ENCODE assay signal across 14 cellular contexts in the genomic region with DNA sequence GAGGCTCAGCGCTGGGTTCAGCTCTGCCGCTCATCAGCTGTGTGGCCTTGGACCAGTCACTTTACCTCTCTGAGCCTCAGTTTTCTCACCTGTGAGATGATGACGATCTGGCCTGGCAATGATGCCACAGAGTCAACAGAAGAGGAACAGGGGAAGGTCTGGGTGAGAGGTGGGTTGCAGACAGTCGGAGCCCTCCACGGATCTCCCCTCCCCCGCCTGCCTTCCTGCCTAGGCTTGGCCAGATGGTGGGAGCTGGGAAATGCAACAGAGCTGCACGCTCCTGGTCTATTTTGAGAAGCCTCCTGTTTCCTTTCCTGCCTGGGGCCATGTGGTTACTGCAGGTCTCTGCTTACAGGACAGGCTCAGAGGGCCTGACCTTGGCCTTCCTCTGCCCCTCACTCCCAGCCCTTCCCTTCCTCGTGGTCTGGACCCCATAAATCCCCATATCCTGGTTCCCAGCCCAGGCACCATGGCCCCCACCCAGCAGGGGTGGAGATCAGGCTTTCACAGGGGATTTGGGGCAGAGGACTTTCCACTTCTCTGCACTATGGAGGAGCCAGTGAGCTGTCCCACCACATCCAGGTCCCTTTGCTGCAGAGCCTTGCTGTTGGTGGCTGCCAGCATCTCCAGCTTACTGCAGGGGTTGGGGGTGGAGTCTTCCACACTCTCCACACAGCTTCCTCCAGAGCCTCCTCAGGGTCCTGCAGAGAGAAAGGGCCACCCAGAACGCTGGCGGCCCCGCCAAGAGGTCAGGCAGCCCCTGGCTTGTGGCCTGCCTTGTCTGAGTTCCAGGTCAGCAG. TPM values are rescaled to one million over a fixed set of nuclear protein-coding genes. Genes with fewer than 3 reads are reported as not detected.
A peak's percentile ranks its signal among the peaks of the same experiment; 100 is the strongest.
DNase-seq lines count a peak whose midpoint lies in the region; ATAC-seq and TF ChIP-seq lines count a peak whose summit lies in the region.
"Had no signal": no experiment of that assay in that cellular context is flagged by ENCODE, and none has a peak within 500 bp of the region (broad histone marks: within the 10 kb centered on the region; RNA-seq: fewer than 3 reads in every experiment).

No MANE protein-coding gene starts in this region.

- no peaks in the 10 kb centered on the region for H3K27me3 ChIP-seq in liver (ENCODE audit: control insufficient read depth in 4 of 4, insufficient read depth in 4 of 4, low read length in 3 of 4)
- no peaks in the 10 kb centered on the region for H3K27me3 ChIP-seq in thyroid gland

- H3K36me3 ChIP-seq in liver (ENCODE audit: control insufficient read depth in 4 of 4, insufficient read depth in 3 of 4, low read depth in 1 of 4, low read length in 3 of 4), result no peaks in the 10 kb centered on the region
- H3K36me3 ChIP-seq in thyroid gland, result no peaks in the 10 kb centered on the region

- intact Hi-C loops in thyroid gland (cut with DNase I), result no loop called here

- peak in 1 of 2 donors; percentile 24 for TF ChIP-seq RAD21 in liver (IDR thresholded peaks at IDR 0.05)

- no peak overlapping the region for H3K9ac ChIP-seq in liver (ENCODE audit: low read depth in 1 of 2, low read length in 2 of 2)

- H3K27ac ChIP-seq in coronary artery, result peak overlapping the region; percentile 77 to 81
- H3K27ac ChIP-seq in liver (ENCODE audit: low read depth in 1 of 2, low read length in 2 of 2), result peak overlapping the region; percentile 63 to 81
- H3K27ac ChIP-seq in thyroid gland, result peak overlapping the region; percentile 32 to 74 (median 41)

- TF ChIP-seq CTCF in coronary artery (IDR thresholded peaks at IDR 0.05) (no peak), liver (IDR thresholded peaks at IDR 0.05; ENCODE audit: low read depth, low read length, missing input control) (no peak), thyroid gland (IDR thresholded peaks at IDR 0.05) (no peak)

- no peak for TF ChIP-seq POLR2A in thyroid gland (IDR thresholded peaks at IDR 0.05)

- DNase-seq in NCI-H2171 treated with DMSO at 0.1 percent for 48 hours (lab: John Stamatoyannopoulos, UW) (peak; percentile 89), coronary artery (ENCODE audit: low spot score) (peak; percentile 69), thyroid gland (peak; percentile 8 to 13)
- DNase-seq in activated CD4-positive, alpha-beta T cell treated with anti-CD3 and anti-CD28 coated beads for 4 hours, result no peak
- DNase-seq in stimulated activated CD4-positive, alpha-beta T cell treated with anti-CD3 and anti-CD28 coated beads, Interleukin-4, amount 100 ng/mL, for 1 hour, result no peak
- DNase-seq: activated CD4-positive, CD25-positive, alpha-beta regulatory T cell; activated effector memory CD4-positive, alpha-beta T cell treated with Interleukin-2 at 50 U/mL for 16 hours; DMS153; NCI-H774; stimulated activated CD4-positive, alpha-beta T cell treated with anti-CD3 and anti-CD28 coated beads, Interleukin-2, amount 100 ng/mL, for 48 hours had no signal

- H3K4me3 ChIP-seq in coronary artery (no peak overlapping the region), liver (ENCODE audit: low read depth in 1 of 3, low read length in 3 of 3) (no peak overlapping the region), thyroid gland (replicated peaks in 1 of 3) (no peak overlapping the region)

- 57% methylated on average over 11 of the region's 11 CpGs for WGBS in liver
- WGBS in thyroid gland, 2 donors, result 33 to 48% methylated on average over 8 to 9 of the region's 11 CpGs

- H3K9me3 ChIP-seq in liver (ENCODE audit: control insufficient read depth in 4 of 4, low read length in 3 of 4) (no peaks in the 10 kb centered on the region), thyroid gland (no peaks in the 10 kb centered on the region)

- peaks cover 7 to 18% (median 11%) of the 10 kb centered on the region in 4 donors for H3K4me1 ChIP-seq in liver (ENCODE audit: control insufficient read depth in 4 of 4, insufficient read depth in 4 of 4, low read length in 3 of 4)
- peaks cover 0 to 33% of the 10 kb centered on the region in 2 donors for H3K4me1 ChIP-seq in thyroid gland

- no peak for ATAC-seq in HG03469 (IDR thresholded peaks at IDR 0.05; ENCODE audit: unreplicated experiment)
- no peak for ATAC-seq in HG02588 (IDR thresholded peaks at IDR 0.05; ENCODE audit: unreplicated experiment)

TF ChIP-seq in liver, 16 proteins besides CTCF, POLR2A, EP300 and RAD21:
- no peak for TF ChIP-seq YY1 (IDR thresholded peaks at IDR 0.05)
- no peak for TF ChIP-seq EGR1 (IDR thresholded peaks at IDR 0.05; ENCODE audit: low read depth in 2 of 2)
- no peak for TF ChIP-seq GABPA (IDR thresholded peaks at IDR 0.05 in 1 of 2, conservative IDR thresholded peaks at IDR 0.05 in 1 of 2)
- TF ChIP-seq, protein P1, sequence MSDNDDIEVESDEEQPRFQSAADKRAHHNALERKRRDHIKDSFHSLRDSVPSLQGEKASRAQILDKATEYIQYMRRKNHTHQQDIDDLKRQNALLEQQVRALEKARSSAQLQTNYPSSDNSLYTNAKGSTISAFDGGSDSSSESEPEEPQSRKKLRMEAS (IDR thresholded peaks at IDR 0.05), result no peak
- peak; percentile 94 for TF ChIP-seq NR2F2 (IDR thresholded peaks at IDR 0.05)
- no peak for TF ChIP-seq FOXA2 (IDR thresholded peaks at IDR 0.05)
- TF ChIP-seq HNF4A (conservative IDR thresholded peaks at IDR 0.05), result no peak
- peak; percentile 5 for TF ChIP-seq SP1 (IDR thresholded peaks at IDR 0.05)
- TF ChIP-seq, protein P2, sequence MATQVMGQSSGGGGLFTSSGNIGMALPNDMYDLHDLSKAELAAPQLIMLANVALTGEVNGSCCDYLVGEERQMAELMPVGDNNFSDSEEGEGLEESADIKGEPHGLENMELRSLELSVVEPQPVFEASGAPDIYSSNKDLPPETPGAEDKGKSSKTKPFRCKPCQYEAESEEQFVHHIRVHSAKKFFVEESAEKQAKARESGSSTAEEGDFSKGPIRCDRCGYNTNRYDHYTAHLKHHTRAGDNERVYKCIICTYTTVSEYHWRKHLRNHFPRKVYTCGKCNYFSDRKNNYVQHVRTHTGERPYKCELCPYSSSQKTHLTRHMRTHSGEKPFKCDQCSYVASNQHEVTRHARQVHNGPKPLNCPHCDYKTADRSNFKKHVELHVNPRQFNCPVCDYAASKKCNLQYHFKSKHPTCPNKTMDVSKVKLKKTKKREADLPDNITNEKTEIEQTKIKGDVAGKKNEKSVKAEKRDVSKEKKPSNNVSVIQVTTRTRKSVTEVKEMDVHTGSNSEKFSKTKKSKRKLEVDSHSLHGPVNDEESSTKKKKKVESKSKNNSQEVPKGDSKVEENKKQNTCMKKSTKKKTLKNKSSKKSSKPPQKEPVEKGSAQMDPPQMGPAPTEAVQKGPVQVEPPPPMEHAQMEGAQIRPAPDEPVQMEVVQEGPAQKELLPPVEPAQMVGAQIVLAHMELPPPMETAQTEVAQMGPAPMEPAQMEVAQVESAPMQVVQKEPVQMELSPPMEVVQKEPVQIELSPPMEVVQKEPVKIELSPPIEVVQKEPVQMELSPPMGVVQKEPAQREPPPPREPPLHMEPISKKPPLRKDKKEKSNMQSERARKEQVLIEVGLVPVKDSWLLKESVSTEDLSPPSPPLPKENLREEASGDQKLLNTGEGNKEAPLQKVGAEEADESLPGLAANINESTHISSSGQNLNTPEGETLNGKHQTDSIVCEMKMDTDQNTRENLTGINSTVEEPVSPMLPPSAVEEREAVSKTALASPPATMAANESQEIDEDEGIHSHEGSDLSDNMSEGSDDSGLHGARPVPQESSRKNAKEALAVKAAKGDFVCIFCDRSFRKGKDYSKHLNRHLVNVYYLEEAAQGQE (IDR thresholded peaks at IDR 0.05), result no peak
- no peak for TF ChIP-seq FOXA1 (IDR thresholded peaks at IDR 0.05)
- TF ChIP-seq RXRA (IDR thresholded peaks at IDR 0.05), result peak in 1 of 2 donors; percentile 13
- TF ChIP-seq HNF4G (IDR thresholded peaks at IDR 0.05), result no peak
- TF ChIP-seq, protein P3, sequence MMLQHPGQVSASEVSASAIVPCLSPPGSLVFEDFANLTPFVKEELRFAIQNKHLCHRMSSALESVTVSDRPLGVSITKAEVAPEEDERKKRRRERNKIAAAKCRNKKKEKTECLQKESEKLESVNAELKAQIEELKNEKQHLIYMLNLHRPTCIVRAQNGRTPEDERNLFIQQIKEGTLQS (IDR thresholded peaks at IDR 0.05), result no peak
- no peak for TF ChIP-seq TAF1 (conservative IDR thresholded peaks at IDR 0.05)
- TF ChIP-seq, protein P4, sequence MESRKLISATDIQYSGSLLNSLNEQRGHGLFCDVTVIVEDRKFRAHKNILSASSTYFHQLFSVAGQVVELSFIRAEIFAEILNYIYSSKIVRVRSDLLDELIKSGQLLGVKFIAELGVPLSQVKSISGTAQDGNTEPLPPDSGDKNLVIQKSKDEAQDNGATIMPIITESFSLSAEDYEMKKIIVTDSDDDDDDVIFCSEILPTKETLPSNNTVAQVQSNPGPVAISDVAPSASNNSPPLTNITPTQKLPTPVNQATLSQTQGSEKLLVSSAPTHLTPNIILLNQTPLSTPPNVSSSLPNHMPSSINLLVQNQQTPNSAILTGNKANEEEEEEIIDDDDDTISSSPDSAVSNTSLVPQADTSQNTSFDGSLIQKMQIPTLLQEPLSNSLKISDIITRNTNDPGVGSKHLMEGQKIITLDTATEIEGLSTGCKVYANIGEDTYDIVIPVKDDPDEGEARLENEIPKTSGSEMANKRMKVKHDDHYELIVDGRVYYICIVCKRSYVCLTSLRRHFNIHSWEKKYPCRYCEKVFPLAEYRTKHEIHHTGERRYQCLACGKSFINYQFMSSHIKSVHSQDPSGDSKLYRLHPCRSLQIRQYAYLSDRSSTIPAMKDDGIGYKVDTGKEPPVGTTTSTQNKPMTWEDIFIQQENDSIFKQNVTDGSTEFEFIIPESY (IDR thresholded peaks at IDR 0.05), result no peak
- TF ChIP-seq JUND (IDR thresholded peaks at IDR 0.05), result no peak

RNA-seq across cellular contexts. Expression of a gene that starts 46.9 kb away (rescaled TPM):
- 10 to 100 TPM in 1 of 2 donors, 1 to 10 TPM in 1; 4.3 to 18.5 TPM for total RNA-seq in liver
- polyA plus RNA-seq in liver, result 10 to 100 TPM in 1 of 2 donors, 1 to 10 TPM in 1; 2.5 to 13.5 TPM
- 100 to 1,000 TPM in 1 of 4 donors, 10 to 100 TPM in 3; 27.7 to 100 (median 73.5) TPM for total RNA-seq in thyroid gland

RNA-seq across cellular contexts. Expression of a gene that starts 58.4 kb away (rescaled TPM):
- under 1 TPM in 1 of 2 donors, not detected in 1; 0.09 TPM for total RNA-seq in liver
- not detected for polyA plus RNA-seq in liver
- not detected for total RNA-seq in thyroid gland
- total RNA-seq: epithelial cell of proximal tubule had no signal

Comparison
In these comparisons a context has a peak if more than half of its experiments do, and no peak if none do; other contexts are left out.
1. DNase-seq: peak in NCI-H2171 treated with DMSO at 0.1 percent for 48 hours (single experiment), coronary artery (single experiment) and thyroid gland (2 of 2); none in activated CD4-positive, alpha-beta T cell treated with anti-CD3 and anti-CD28 coated beads for 4 hours (0 of 2) and stimulated activated CD4-positive, alpha-beta T cell treated with anti-CD3 and anti-CD28 coated beads, Interleukin-4, amount 100 ng/mL, for 1 hour (single experiment).
2. Peak in every context shown above with its lines, with median percentiles within 50 percentile points of each other: H3K27ac ChIP-seq.